12 cellular contexts compared by ENCODE assay signal in genomic region chr11:119362741-119363080, GRCh38. TPM values are rescaled to one million over a fixed set of nuclear protein-coding genes. Genes with fewer than 3 reads are reported as not detected.
DNase-seq lines count a peak whose midpoint lies in the region; ATAC-seq and TF ChIP-seq lines count a peak whose summit lies in the region.
"Had no signal": no experiment of that assay in that cellular context is flagged by ENCODE, and none has a peak within 500 bp of the region (broad histone marks: within the 10 kb centered on the region; RNA-seq: fewer than 3 reads in every experiment).

No MANE protein-coding gene starts in this region.

- H3K36me3 ChIP-seq in muscle layer of duodenum (ENCODE audit: control insufficient read depth in 1 of 2, insufficient read depth in 2 of 2, low read length in 2 of 2) (peaks cover 2 to 20% of the 10 kb centered on the region in 2 donors), thyroid gland (no peaks in the 10 kb centered on the region)

- no peak overlapping the region for H3K27ac Mint-ChIP-seq in activated naive CD4-positive, alpha-beta T cell treated with anti-CD3 and anti-CD28 coated beads, Interleukin-2, amount 10 ng/mL, durations not matched to agents 7 days and 5 days
- no peak overlapping the region for H3K27ac Mint-ChIP-seq in activated naive CD4-positive, alpha-beta T cell treated with anti-CD3 and anti-CD28 coated beads, Interleukin-2, amount 50 U/mL, for 72 hours
- peak overlapping the region; percentile 39 to 95 (median 94) for H3K27ac Mint-ChIP-seq in brain
- H3K27ac Mint-ChIP-seq: activated CD4-positive, alpha-beta memory T cell treated with anti-CD3 and anti-CD28 coated beads, Interleukin-2, amount 10 ng/mL, durations not matched to agents 7 days and 5 days had no signal

- H3K27ac ChIP-seq in muscle layer of duodenum (ENCODE audit: low read length) = no peak overlapping the region
- peak overlapping the region; percentile 36 to 88 (median 85) for H3K27ac ChIP-seq in thyroid gland

- H3K36me3 Mint-ChIP-seq in activated naive CD4-positive, alpha-beta T cell treated with anti-CD3 and anti-CD28 coated beads, Interleukin-2, amount 10 ng/mL, durations not matched to agents 7 days and 5 days = no peaks in the 10 kb centered on the region
- peaks cover 0 to 5% of the 10 kb centered on the region in 2 donors for H3K36me3 Mint-ChIP-seq in activated naive CD4-positive, alpha-beta T cell treated with anti-CD3 and anti-CD28 coated beads, Interleukin-2, amount 50 U/mL, for 72 hours
- peaks cover 17% of the 10 kb centered on the region for H3K36me3 Mint-ChIP-seq in brain

- H3K4me3 Mint-ChIP-seq in activated naive CD4-positive, alpha-beta T cell treated with anti-CD3 and anti-CD28 coated beads, Interleukin-2, amount 10 ng/mL, durations not matched to agents 7 days and 5 days = peak overlapping the region; percentile 31
- peak overlapping the region; percentile 73 to 85 (median 79) for H3K4me3 Mint-ChIP-seq in brain
- H3K4me3 Mint-ChIP-seq: activated CD4-positive, alpha-beta memory T cell treated with anti-CD3 and anti-CD28 coated beads, Interleukin-2, amount 10 ng/mL, durations not matched to agents 7 days and 5 days had no signal

- H3K27me3 Mint-ChIP-seq in activated naive CD4-positive, alpha-beta T cell treated with anti-CD3 and anti-CD28 coated beads, Interleukin-2, amount 10 ng/mL, durations not matched to agents 7 days and 5 days = peaks cover 91% of the 10 kb centered on the region
- peaks cover 6% of the 10 kb centered on the region for H3K27me3 Mint-ChIP-seq in brain

- no peak for ATAC-seq in activated naive CD4-positive, alpha-beta T cell treated with anti-CD3 and anti-CD28 coated beads, Interleukin-2, amount 50 U/mL, for 72 hours
- ATAC-seq in GM21526 (IDR thresholded peaks at IDR 0.05; ENCODE audit: low FRiP score, unreplicated experiment) (no peak), HG02973 (IDR thresholded peaks at IDR 0.05; ENCODE audit: unreplicated experiment) (no peak)

- H3K9me3 ChIP-seq in muscle layer of duodenum (ENCODE audit: control insufficient read depth in 1 of 2, low read length in 2 of 2) (no peaks in the 10 kb centered on the region), thyroid gland (no peaks in the 10 kb centered on the region)

- H3K4me1 ChIP-seq in muscle layer of duodenum (ENCODE audit: control insufficient read depth in 1 of 2, insufficient read depth in 2 of 2, low read length in 2 of 2) (peaks cover 24 to 56% of the 10 kb centered on the region in 2 donors), thyroid gland (peaks cover 37 to 52% of the 10 kb centered on the region in 2 donors)

- intact Hi-C loops in thyroid gland (cut with DNase I) = no loop called here

- no peaks in the 10 kb centered on the region for H3K9me3 Mint-ChIP-seq in activated naive CD4-positive, alpha-beta T cell treated with anti-CD3 and anti-CD28 coated beads, Interleukin-2, amount 10 ng/mL, durations not matched to agents 7 days and 5 days
- H3K9me3 Mint-ChIP-seq in activated naive CD4-positive, alpha-beta T cell treated with anti-CD3 and anti-CD28 coated beads, Interleukin-2, amount 50 U/mL, for 72 hours = peaks cover 3 to 4% of the 10 kb centered on the region in 2 donors
- H3K9me3 Mint-ChIP-seq in brain = peaks cover 0 to 3% (median 0%) of the 10 kb centered on the region in 5 experiments
- H3K9me3 Mint-ChIP-seq: activated CD4-positive, alpha-beta memory T cell treated with anti-CD3 and anti-CD28 coated beads, Interleukin-2, amount 10 ng/mL, durations not matched to agents 7 days and 5 days had no signal

- WGBS in thyroid gland, 2 donors = 87% methylated on average over 5 of the region's 5 CpGs

- H3K4me1 Mint-ChIP-seq in activated naive CD4-positive, alpha-beta T cell treated with anti-CD3 and anti-CD28 coated beads, Interleukin-2, amount 10 ng/mL, durations not matched to agents 7 days and 5 days = peaks cover 17% of the 10 kb centered on the region
- peaks cover 63% of the 10 kb centered on the region for H3K4me1 Mint-ChIP-seq in brain

- no peak for TF ChIP-seq POLR2A in thyroid gland (IDR thresholded peaks at IDR 0.05)

- DNase-seq in activated naive CD4-positive, alpha-beta T cell treated with anti-CD3 and anti-CD28 coated beads, Interleukin-2, amount 10 ng/mL, durations not matched to agents 7 days and 5 days = no peak
- DNase-seq in activated naive CD4-positive, alpha-beta T cell treated with anti-CD3 and anti-CD28 coated beads, Interleukin-2, amount 50 U/mL, for 72 hours (ENCODE audit: low spot score in 2 of 2) = no peak
- DNase-seq in thyroid gland (no peak), NCI-H2029 (lab: John Stamatoyannopoulos, UW) (no peak)
- DNase-seq: activated CD4-positive, alpha-beta memory T cell treated with anti-CD3 and anti-CD28 coated beads, Interleukin-2, amount 10 ng/mL, durations not matched to agents 7 days and 5 days; NCI-H1105; SHP77 treated with DMSO at 0.1 percent for 48 hours had no signal

- H3K4me3 ChIP-seq in muscle layer of duodenum (ENCODE audit: low read depth in 1 of 2, low read length in 2 of 2) (peak overlapping the region; percentile 0 to 46), thyroid gland (replicated peaks in 1 of 3) (no peak overlapping the region)

- TF ChIP-seq CTCF in brain (conservative IDR thresholded peaks at IDR 0.05) = no peak
- TF ChIP-seq CTCF in thyroid gland (IDR thresholded peaks at IDR 0.05) = no peak

- CTCF ChIA-PET in activated naive CD4-positive, alpha-beta T cell treated with anti-CD3 and anti-CD28 coated beads, Interleukin-2, amount 10 ng/mL, durations not matched to agents 7 days and 5 days (lab: Charles Lee) = interaction anchor here (1.3 to 3.9 kb wide), 5 partner anchors 8 to 112 kb away, joined by 4 to 18 read pairs (median 8); partner anchors contain the start of gene USP2

- H3K27me3 ChIP-seq in muscle layer of duodenum (ENCODE audit: low read depth, low read length) (peaks cover 10% of the 10 kb centered on the region), thyroid gland (no peaks in the 10 kb centered on the region)

RNA-seq across cellular contexts. Expression of gene MFRP, which starts 16.2 kb away (rescaled TPM):
- total RNA-seq in activated naive CD4-positive, alpha-beta T cell treated with anti-CD3 and anti-CD28 coated beads, Interleukin-2, amount 50 U/mL, for 72 hours = not detected
- not detected for polyA plus RNA-seq in brain (ENCODE audit: insufficient read depth, low read depth, low replicate concordance)
- total RNA-seq in thyroid gland = not detected
- total RNA-seq: activated CD4-positive, alpha-beta memory T cell treated with anti-CD3 and anti-CD28 coated beads, Interleukin-2, amount 10 ng/mL, durations not matched to agents 7 days and 5 days; pulmonary artery endothelial cell had no signal

RNA-seq across cellular contexts. Expression of gene USP2, which starts 18.8 kb away (rescaled TPM):
- total RNA-seq in activated naive CD4-positive, alpha-beta T cell treated with anti-CD3 and anti-CD28 coated beads, Interleukin-2, amount 50 U/mL, for 72 hours = 1 to 10 TPM in 1 of 2 donors, under 1 TPM in 1; 0.66 to 1.3 TPM
- polyA plus RNA-seq in brain (ENCODE audit: insufficient read depth, low read depth, low replicate concordance) = 10.1 TPM
- 1 to 10 TPM; 2.0 to 5.3 (median 4.6) TPM for total RNA-seq in thyroid gland

RNA-seq across cellular contexts. Expression of gene C1QTNF5, which starts 22.0 kb away (rescaled TPM):
- not detected for total RNA-seq in activated naive CD4-positive, alpha-beta T cell treated with anti-CD3 and anti-CD28 coated beads, Interleukin-2, amount 50 U/mL, for 72 hours
- 13.2 TPM for polyA plus RNA-seq in brain (ENCODE audit: insufficient read depth, low read depth, low replicate concordance)
- total RNA-seq in thyroid gland = 10 to 100 TPM; 13.0 to 46.4 (median 27.8) TPM
- total RNA-seq: activated CD4-positive, alpha-beta memory T cell treated with anti-CD3 and anti-CD28 coated beads, Interleukin-2, amount 10 ng/mL, durations not matched to agents 7 days and 5 days had no signal

RNA-seq across cellular contexts. Expression of gene RNF26, which starts 28.4 kb away (rescaled TPM):
- 10 to 100 TPM; 37.6 to 38.8 TPM for total RNA-seq in activated naive CD4-positive, alpha-beta T cell treated with anti-CD3 and anti-CD28 coated beads, Interleukin-2, amount 50 U/mL, for 72 hours
- 52.0 TPM for polyA plus RNA-seq in brain (ENCODE audit: insufficient read depth, low read depth, low replicate concordance)
- 10 to 100 TPM; 10.1 to 18.9 (median 14.1) TPM for total RNA-seq in thyroid gland

RNA-seq across cellular contexts. Expression of gene MCAM, which starts 45.8 kb away (rescaled TPM):
- 10 to 100 TPM in 1 of 2 donors, 1 to 10 TPM in 1; 3.5 to 15.7 TPM for total RNA-seq in activated naive CD4-positive, alpha-beta T cell treated with anti-CD3 and anti-CD28 coated beads, Interleukin-2, amount 50 U/mL, for 72 hours
- polyA plus RNA-seq in brain (ENCODE audit: insufficient read depth, low read depth, low replicate concordance) = 58.3 TPM
- 100 to 1,000 TPM in 1 of 4 donors, 10 to 100 TPM in 3; 17.6 to 243 (median 61.8) TPM for total RNA-seq in thyroid gland

Comparison
In these comparisons a context has a peak if more than half of its experiments do, and no peak if none do; other contexts are left out.
1. H3K27ac Mint-ChIP-seq: peak in brain (5 of 5); none in activated naive CD4-positive, alpha-beta T cell treated with anti-CD3 and anti-CD28 coated beads, Interleukin-2, amount 10 ng/mL, durations not matched to agents 7 days and 5 days (single experiment) and activated naive CD4-positive, alpha-beta T cell treated with anti-CD3 and anti-CD28 coated beads, Interleukin-2, amount 50 U/mL, for 72 hours (0 of 2).
2. H3K4me3 ChIP-seq: peak in muscle layer of duodenum (2 of 2); none in thyroid gland (0 of 3).
3. RNA of gene C1QTNF5, which starts 22.0 kb away (total RNA-seq): 13.0 to 46.4 TPM in thyroid gland; not detected in activated naive CD4-positive, alpha-beta T cell treated with anti-CD3 and anti-CD28 coated beads, Interleukin-2, amount 50 U/mL, for 72 hours; every median in the first group is over 10 times any median in the second.